ENCODE assay signal across 16 cellular contexts in genomic region chr7:8719102-8719501, GRCh38.
A peak's percentile ranks its signal among the peaks of the same experiment; 100 is the strongest.
DNase-seq lines count a peak whose midpoint lies in the region; ATAC-seq and TF ChIP-seq lines count a peak whose summit lies in the region.
"Had no signal": no experiment of that assay in that cellular context is flagged by ENCODE, and none has a peak within 500 bp of the region (broad histone marks: within the 10 kb centered on the region; RNA-seq: fewer than 3 reads in every experiment).

No MANE protein-coding gene starts in this region.

- no peaks in the 10 kb centered on the region for H3K27me3 ChIP-seq in CD4-positive, alpha-beta memory T cell (ENCODE audit: insufficient read depth, low read length)

- no peak overlapping the region for H3K4me3 ChIP-seq in CD4-positive, alpha-beta memory T cell (ENCODE audit: low read length in 2 of 2)
- H3K4me3 ChIP-seq: K562 had no signal

- CTCF ChIA-PET in CD4-positive, alpha-beta memory T cell (lab: Charles Lee; ENCODE audit: partially characterized antibody), result no interaction called here

- ATAC-seq in left lobe of liver (peak; percentile 79), omental fat pad (ENCODE audit: low FRiP score) (no peak)
- ATAC-seq: K562 had no signal

- peak; percentile 48 for DNase-seq in NCI-H82 (lab: John Stamatoyannopoulos, UW)
- no peak for DNase-seq in NCI-H82 treated with DMSO at 0.1 percent for 48 hours (lab: John Stamatoyannopoulos, UW; ENCODE audit: unreplicated experiment)
- peak; percentile 97 for DNase-seq in NCI-H1105 treated with DMSO at 0.1 percent for 48 hours (lab: John Stamatoyannopoulos, UW)
- peak; percentile 53 for DNase-seq in NCI-H510A (lab: John Stamatoyannopoulos, UW)
- DNase-seq in left lobe of liver (ENCODE audit: low spot score), result peak; percentile 63
- no peak for DNase-seq in CD4-positive, alpha-beta memory T cell
- no peak for DNase-seq in omental fat pad (ENCODE audit: low spot score)
- DNase-seq in NK-92 (lab: John Stamatoyannopoulos, UW; ENCODE audit: unreplicated experiment), result no peak
- DNase-seq: AML-193; CD4-positive, CD25-positive, alpha-beta regulatory T cell; EL; HFFc6; NCI-H526 treated with DMSO at 0.1 percent for 48 hours; T-helper 9 cell had no signal

- POLR2A ChIA-PET in CD4-positive, alpha-beta memory T cell (lab: Charles Lee; ENCODE audit: partially characterized antibody), result no interaction called here

- no peak for TF ChIP-seq CTCF in omental fat pad (IDR thresholded peaks at IDR 0.05)

- H3K27me3 Mint-ChIP-seq in CD4-positive, alpha-beta memory T cell, result peaks cover 0 to 1% of the 10 kb centered on the region in 2 donors
- H3K27me3 Mint-ChIP-seq: CD4-positive, CD25-positive, alpha-beta regulatory T cell had no signal

- H3K36me3 Mint-ChIP-seq in CD4-positive, alpha-beta memory T cell, result no peaks in the 10 kb centered on the region
- H3K36me3 Mint-ChIP-seq: CD4-positive, CD25-positive, alpha-beta regulatory T cell had no signal

- no peaks in the 10 kb centered on the region for H3K4me1 ChIP-seq in CD4-positive, alpha-beta memory T cell (ENCODE audit: insufficient read depth, low read length)

- H3K27ac ChIP-seq in CD4-positive, alpha-beta memory T cell (ENCODE audit: low read depth, low read length), result no peak overlapping the region
- H3K27ac ChIP-seq: HL-60 had no signal

- no peaks in the 10 kb centered on the region for H3K9me3 ChIP-seq in CD4-positive, alpha-beta memory T cell (ENCODE audit: control insufficient read depth in 1 of 2, low read length in 2 of 2)

- H3K9me3 Mint-ChIP-seq in CD4-positive, alpha-beta memory T cell, result peaks cover 0 to 7% (median 0%) of the 10 kb centered on the region in 8 donors

- intact Hi-C loops in CD4-positive, alpha-beta memory T cell (cut with micrococcal nuclease), result no loop called here

- no peaks in the 10 kb centered on the region for H3K36me3 ChIP-seq in CD4-positive, alpha-beta memory T cell (ENCODE audit: insufficient read depth, low read length)

- no peaks in the 10 kb centered on the region for H3K4me1 Mint-ChIP-seq in CD4-positive, alpha-beta memory T cell
- H3K4me1 Mint-ChIP-seq: CD4-positive, CD25-positive, alpha-beta regulatory T cell had no signal

- no peak overlapping the region for H3K4me3 Mint-ChIP-seq in CD4-positive, alpha-beta memory T cell
- H3K4me3 Mint-ChIP-seq: CD4-positive, CD25-positive, alpha-beta regulatory T cell; HFFc6 had no signal

- H3K27ac Mint-ChIP-seq in CD4-positive, alpha-beta memory T cell, result no peak overlapping the region
- H3K27ac Mint-ChIP-seq: CD4-positive, CD25-positive, alpha-beta regulatory T cell; HFFc6 had no signal

Comparison
In these comparisons a context has a peak if more than half of its experiments do, and no peak if none do; other contexts are left out.
1. DNase-seq: peak in NCI-H82 (single experiment), NCI-H1105 treated with DMSO at 0.1 percent for 48 hours (single experiment), NCI-H510A (single experiment) and left lobe of liver (single experiment); none in NCI-H82 treated with DMSO at 0.1 percent for 48 hours (single experiment), CD4-positive, alpha-beta memory T cell (0 of 5), omental fat pad (single experiment) and NK-92 (single experiment).